In the genomic region with DNA sequence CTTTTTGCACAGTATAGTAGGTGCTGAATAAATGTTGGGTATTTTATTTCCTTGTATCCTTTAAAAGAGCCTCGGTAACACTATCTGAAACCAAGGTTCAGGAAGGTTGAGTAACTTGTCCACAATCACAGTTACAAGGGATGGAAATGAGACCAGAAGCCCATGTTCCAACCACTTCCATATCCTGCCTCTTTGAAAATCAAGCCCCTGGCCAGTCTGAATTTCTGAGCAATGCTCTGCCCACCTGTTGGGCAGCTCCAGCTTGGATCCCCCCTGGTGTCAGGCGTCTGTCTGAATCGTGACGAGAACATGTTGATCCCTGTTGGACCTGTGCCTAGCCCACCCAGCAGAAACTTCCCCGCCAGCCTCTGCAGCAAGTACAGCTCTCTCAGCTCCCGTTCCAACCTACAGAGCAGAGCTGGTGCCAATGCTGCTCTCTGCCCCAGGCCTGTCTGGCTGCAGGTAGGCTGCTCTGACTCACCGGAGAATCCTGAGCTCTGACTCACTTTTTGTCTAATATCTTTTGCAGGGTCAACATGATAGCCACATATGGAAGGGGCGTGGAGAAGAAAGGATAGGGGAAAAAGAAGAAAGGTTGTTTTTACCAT, we compare ENCODE assay signal across 10 cellular contexts.
DNase-seq lines count a peak whose midpoint lies in the region; ATAC-seq and TF ChIP-seq lines count a peak whose summit lies in the region.
"Had no signal": no experiment of that assay in that cellular context is flagged by ENCODE, and none has a peak within 500 bp of the region (broad histone marks: within the 10 kb centered on the region; RNA-seq: fewer than 3 reads in every experiment).

No MANE protein-coding gene starts in this region.

- peak; percentile 12; the same call in 1 of the 2 replicates for TF ChIP-seq EP300 in Ishikawa (IDR thresholded peaks at IDR 0.05; ENCODE audit: borderline replicate concordance)

- TF ChIP-seq CTCF in retinal pigment epithelial cell (conservative IDR thresholded peaks at IDR 0.05; ENCODE audit: low read depth, low read length) = no peak

- no peak overlapping the region for H3K4me3 ChIP-seq in retinal pigment epithelial cell (ENCODE audit: low read length)

- peak; percentile 27 for DNase-seq in dermis blood vessel endothelial cell
- DNase-seq in retinal pigment epithelial cell (ENCODE audit: low read depth) = peak; percentile 46
- no peak for DNase-seq in activated T-cell treated with anti-CD3 and anti-CD28 coated beads for 4 hours
- DNase-seq in activated CD8-positive, alpha-beta memory T cell treated with anti-CD3 and anti-CD28 coated beads, Interleukin-2, amount 50 U/mL, for 48 hours = no peak
- DNase-seq: activated CD8-positive, alpha-beta T cell treated with anti-CD3 and anti-CD28 coated beads for 36 hours; aorta had no signal

- no peak for TF ChIP-seq RAD21 in Ishikawa (IDR thresholded peaks at IDR 0.05; ENCODE audit: low read depth)

- ATAC-seq in GM19023 (IDR thresholded peaks at IDR 0.05; ENCODE audit: unreplicated experiment) (peak; percentile 44), GM18519 (IDR thresholded peaks at IDR 0.05; ENCODE audit: low FRiP score, unreplicated experiment) (no peak), GM18520 (IDR thresholded peaks at IDR 0.05; ENCODE audit: unreplicated experiment) (no peak)
- ATAC-seq: activated CD8-positive, alpha-beta T cell treated with anti-CD3 and anti-CD28 coated beads for 36 hours had no signal

TF ChIP-seq in Ishikawa, 13 proteins besides CTCF, POLR2A, EP300 and RAD21:
- peak; percentile 49; the same call in 1 of the 2 replicates for TF ChIP-seq TEAD4 (IDR thresholded peaks at IDR 0.05)
- TF ChIP-seq NFIC (IDR thresholded peaks at IDR 0.05) = peak; percentile 35
- TF ChIP-seq FOXM1 (IDR thresholded peaks at IDR 0.05; ENCODE audit: borderline replicate concordance, low read depth) = no peak

Comparison
In these comparisons a context has a peak if more than half of its experiments do, and no peak if none do; other contexts are left out.
1. DNase-seq: peak in dermis blood vessel endothelial cell (single experiment) and retinal pigment epithelial cell (single experiment); none in activated T-cell treated with anti-CD3 and anti-CD28 coated beads for 4 hours (single experiment) and activated CD8-positive, alpha-beta memory T cell treated with anti-CD3 and anti-CD28 coated beads, Interleukin-2, amount 50 U/mL, for 48 hours (single experiment).